ENCODE assay signal across 3 cellular contexts in the genomic region with DNA sequence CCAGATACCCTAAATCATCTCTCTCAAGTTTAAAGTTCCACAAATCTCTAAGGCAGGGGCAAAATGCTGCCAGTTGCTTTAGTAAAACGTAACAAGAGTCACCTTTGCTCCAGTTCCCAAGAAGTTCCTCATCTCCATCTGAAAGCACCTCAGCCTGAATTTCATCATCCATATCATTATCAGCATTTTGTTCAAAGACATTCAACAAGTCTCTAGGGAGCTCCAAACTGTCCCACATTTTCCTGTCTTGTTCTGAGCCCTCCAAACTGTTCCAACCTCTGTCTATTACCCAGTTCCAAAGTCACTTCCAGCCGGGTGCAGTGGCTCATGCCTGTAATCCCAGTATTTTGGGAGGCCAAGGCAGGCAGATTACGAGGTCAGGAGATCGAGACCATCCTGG.
A peak's percentile ranks its signal among the peaks of the same experiment; 100 is the strongest.
DNase-seq lines count a peak whose midpoint lies in the region; ATAC-seq and TF ChIP-seq lines count a peak whose summit lies in the region.
"Not testable (repeated sequence)": the region's sequence is repeated elsewhere in the genome, so short reads cannot be mapped to it uniquely, and the experiment has no call there.

No MANE protein-coding gene starts in this region.

- not testable (repeated sequence) for H3K79me2 ChIP-seq in GM23338 (replicated peaks; ENCODE audit: insufficient read depth); H9 (ENCODE audit: insufficient read depth, low read length)

- peak overlapping the region; percentile 9; the same call in 1 of the 2 replicates for H3K27ac ChIP-seq in GM23338 (ENCODE audit: low read depth)
- not testable (repeated sequence) for H3K27ac ChIP-seq in H9 (ENCODE audit: insufficient read length, low read depth, low read length)

- H3K9me2 ChIP-seq in GM23338 (ENCODE audit: insufficient read depth), result not testable (repeated sequence)

- H3K27me3 ChIP-seq in GM23338 (ENCODE audit: insufficient read depth); H9 (ENCODE audit: insufficient read depth, low read length); HAP-1 (ENCODE audit: low read depth): not testable (repeated sequence)

- H3K4me1 ChIP-seq in GM23338 (ENCODE audit: insufficient read depth); H9 (ENCODE audit: insufficient read depth, low read length): not testable (repeated sequence)
- peaks cover 14% of the 10 kb centered on the region for H3K4me1 ChIP-seq in HAP-1

- not testable (repeated sequence) for H2BK20ac ChIP-seq in H9 (ENCODE audit: low read depth, low read length, poor library complexity, severe bottlenecking)

- not testable (repeated sequence) for H2BK15ac ChIP-seq in H9 (ENCODE audit: low read depth, low read length)

- not testable (repeated sequence) for H2BK12ac ChIP-seq in H9 (ENCODE audit: insufficient read length, low read depth, low read length)

- H2BK5ac ChIP-seq in H9 (ENCODE audit: insufficient read length, low read length), result not testable (repeated sequence)

- not testable (repeated sequence) for ATAC-seq in GM23338

- not testable (repeated sequence) for H3K9ac ChIP-seq in H9 (ENCODE audit: extremely low read depth, insufficient read length, low read length)

- not testable (repeated sequence) for H3K9me3 ChIP-seq in H9 (ENCODE audit: control insufficient read depth, low read depth, low read length); HAP-1

- H3K14ac ChIP-seq in H9 (ENCODE audit: insufficient read depth, low read length), result not testable (repeated sequence)

- peaks cover 37% of the 10 kb centered on the region for H3K9me3 Mint-ChIP-seq in GM23338
- peaks cover 30 to 39% of the 10 kb centered on the region in 2 experiments for H3K9me3 Mint-ChIP-seq in H9

- H4K20me1 ChIP-seq in GM23338 (replicated peaks; ENCODE audit: insufficient read depth); H9 (ENCODE audit: control insufficient read depth, insufficient read depth, insufficient read length): not testable (repeated sequence)

- not testable (repeated sequence) for H3K23me2 ChIP-seq in H9 (ENCODE audit: insufficient read length, low read depth, low read length, poor library complexity, severe bottlenecking)

- H3K4me1 Mint-ChIP-seq in GM23338, H9: not testable (repeated sequence)

- WGBS in H9 (ENCODE audit: extremely low coverage, insufficient read length, low lambda C conversion rate), result no CpG with 5 or more reads among the region's 4 CpGs

- not testable (repeated sequence) for TF ChIP-seq CTCF in GM23338 (conservative IDR thresholded peaks at IDR 0.05; ENCODE audit: low read depth in 2 of 2); H9 (conservative IDR thresholded peaks at IDR 0.05)

- H3T11ph ChIP-seq in H9 (ENCODE audit: low read length), result not testable (repeated sequence)

- H3K36me3 Mint-ChIP-seq in GM23338 (ENCODE audit: low read depth) (peaks cover 36% of the 10 kb centered on the region), H9 (ENCODE audit: insufficient read depth in 1 of 3, low read depth in 3 of 3) (peaks cover 35 to 39% (median 38%) of the 10 kb centered on the region in 3 experiments)

- not testable (repeated sequence) for H4K8ac ChIP-seq in H9 (replicated peaks; ENCODE audit: insufficient read length, low read depth, low read length)

- H2AFZ ChIP-seq in GM23338; H9 (ENCODE audit: low read length): not testable (repeated sequence)

- not testable (repeated sequence) for H3K27me3 Mint-ChIP-seq in GM23338 (ENCODE audit: insufficient read depth, low read depth, poor library complexity); H9 (ENCODE audit: low read depth)

- not testable (repeated sequence) for DNase-seq in GM23338 (ENCODE audit: low spot score); H9
- peak; percentile 53 to 79 for DNase-seq in HAP-1 (ENCODE audit: low spot score in 2 of 2)

- not testable (repeated sequence) for H2BK120ac ChIP-seq in H9 (ENCODE audit: low read depth, low read length, poor library complexity, severe bottlenecking)

- H3K4me2 ChIP-seq in GM23338; H9 (ENCODE audit: insufficient read depth, insufficient read length, low read length): not testable (repeated sequence)

- not testable (repeated sequence) for H3K79me1 ChIP-seq in H9 (ENCODE audit: insufficient read depth, low read depth, low read length, poor library complexity, severe bottlenecking)

- H4K5ac ChIP-seq in H9 (ENCODE audit: insufficient read length, low read depth, low read length), result not testable (repeated sequence)

- not testable (repeated sequence) for H3K56ac ChIP-seq in H9 (ENCODE audit: insufficient read length, low read depth, low read length)

- in situ Hi-C loops in HAP-1 (cut with MboI; ENCODE audit: low sequenced_read_pairs), result not testable (repeated sequence)

- not testable (repeated sequence) for H3K18ac ChIP-seq in H9 (ENCODE audit: insufficient read length, low read depth, low read length)

- H2AK5ac ChIP-seq in H9 (ENCODE audit: insufficient read length, low read length), result not testable (repeated sequence)

- H3K4me3 ChIP-seq in GM23338, HAP-1: not testable (repeated sequence)

- not testable (repeated sequence) for H3K4ac ChIP-seq in H9 (ENCODE audit: low read depth, low read length)

- not testable (repeated sequence) for H3F3A ChIP-seq in GM23338 (replicated peaks; ENCODE audit: low read depth)

- peaks cover 12% of the 10 kb centered on the region; the same call in 1 of the 2 replicates for H3K36me3 ChIP-seq in GM23338 (ENCODE audit: insufficient read depth)
- H3K36me3 ChIP-seq in HAP-1 (replicated peaks), result not testable (repeated sequence)

- not testable (repeated sequence) for H3K4me3 Mint-ChIP-seq in GM23338, H9

- H3K27ac Mint-ChIP-seq in GM23338, result peak overlapping the region; percentile 48; the same call in 1 of the 2 replicates
- H3K27ac Mint-ChIP-seq in H9, result peak overlapping the region in 2 of 3 experiments; percentile 4 to 34; a peak in 3 of 7 replicates

- H3K23ac ChIP-seq in H9 (ENCODE audit: insufficient read length, low read depth, low read length), result not testable (repeated sequence)

- not testable (repeated sequence) for H4K91ac ChIP-seq in H9 (ENCODE audit: insufficient read length, low read depth, low read length)
